In genomic region chr1:230207598-230207997, GRCh38 we compare ENCODE assay signal across 19 cellular contexts.
A peak's percentile ranks its signal among the peaks of the same experiment; 100 is the strongest.
DNase-seq lines count a peak whose midpoint lies in the region; ATAC-seq and TF ChIP-seq lines count a peak whose summit lies in the region.
"Had no signal": no experiment of that assay in that cellular context is flagged by ENCODE, and none has a peak within 500 bp of the region (broad histone marks: within the 10 kb centered on the region; RNA-seq: fewer than 3 reads in every experiment).

No MANE protein-coding gene starts in this region.

- intact Hi-C loops in gastrocnemius medialis (cut with DNase I; ENCODE audit: low total_unique reads), result loop anchor here (5.0 kb wide), 1 partner anchor 365 kb away; no protein-coding TSS in a partner anchor

- TF ChIP-seq CTCF in HEK293 (tag by site-specific recombination; IDR thresholded peaks at IDR 0.05) (no peak), gastrocnemius medialis (IDR thresholded peaks at IDR 0.05 in 4 of 5, conservative IDR thresholded peaks at IDR 0.05 in 1 of 5) (no peak)

- no peaks in the 10 kb centered on the region for H3K9me3 Mint-ChIP-seq in activated T-cell treated with anti-CD3 and anti-CD28 coated beads, Interleukin-2, amount 50 U/mL, for 24 hours
- no peaks in the 10 kb centered on the region for H3K9me3 Mint-ChIP-seq in effector memory CD8-positive, alpha-beta T cell
- H3K9me3 Mint-ChIP-seq: CD8-positive, alpha-beta memory T cell; GM23338 had no signal

- no peak overlapping the region for H3K4me3 Mint-ChIP-seq in activated T-cell treated with anti-CD3 and anti-CD28 coated beads, Interleukin-2, amount 50 U/mL, for 24 hours
- no peak overlapping the region for H3K4me3 Mint-ChIP-seq in effector memory CD8-positive, alpha-beta T cell
- H3K4me3 Mint-ChIP-seq: GM23338 had no signal

- DNase-seq in activated T-cell treated with anti-CD3 and anti-CD28 coated beads, Interleukin-2, amount 50 U/mL, for 24 hours, result no peak
- DNase-seq in activated T-cell treated with anti-CD3 and anti-CD28 coated beads, Interleukin-2, amount 50 U/mL, for 48 hours, result no peak
- DNase-seq in effector memory CD8-positive, alpha-beta T cell, result no peak
- DNase-seq in gastrocnemius medialis (no peak), GM19240 (ENCODE audit: insufficient read length, low spot score) (no peak)
- no peak for DNase-seq in effector memory CD4-positive, alpha-beta T cell
- DNase-seq: CD8-positive, alpha-beta memory T cell; EL; KG1; MV-4-11; NCI-H187; NCI-H2107; NCI-H226; NCI-H524; SHP77 had no signal

- ATAC-seq in effector memory CD8-positive, alpha-beta T cell (replicated peaks), result no peak
- ATAC-seq in gastrocnemius medialis (no peak), HG03025 (IDR thresholded peaks at IDR 0.05; ENCODE audit: low FRiP score, unreplicated experiment) (no peak)
- ATAC-seq: GM12878, GM23338 had no signal

- H3K36me3 ChIP-seq in HEK293 (ENCODE audit: control insufficient read depth in 2 of 2, insufficient read depth in 1 of 2, low read length in 2 of 2), result peaks cover 0 to 6% of the 10 kb centered on the region in 2 experiments; a peak in 2 of 3 replicates
- peaks cover 0 to 8% of the 10 kb centered on the region in 2 donors for H3K36me3 ChIP-seq in gastrocnemius medialis
- peaks cover 7% of the 10 kb centered on the region for H3K36me3 ChIP-seq in effector memory CD4-positive, alpha-beta T cell (ENCODE audit: control insufficient read depth, insufficient read depth, low read length)

- H3K9me3 ChIP-seq in HEK293 (ENCODE audit: control insufficient read depth, insufficient read depth, low read depth, low read length), result no peaks in the 10 kb centered on the region
- no peaks in the 10 kb centered on the region for H3K9me3 ChIP-seq in gastrocnemius medialis
- no peaks in the 10 kb centered on the region for H3K9me3 ChIP-seq in effector memory CD4-positive, alpha-beta T cell (ENCODE audit: control insufficient read depth, low read length)

- H3K4me1 ChIP-seq in HEK293 (ENCODE audit: control insufficient read depth, insufficient read depth, low read length), result peaks cover 19% of the 10 kb centered on the region
- H3K4me1 ChIP-seq in gastrocnemius medialis, result peaks cover 82 to 92% of the 10 kb centered on the region in 2 donors
- H3K4me1 ChIP-seq in effector memory CD4-positive, alpha-beta T cell (ENCODE audit: control insufficient read depth, insufficient read depth, low read length, poor library complexity, severe bottlenecking), result no peaks in the 10 kb centered on the region

- H3K36me3 Mint-ChIP-seq in activated T-cell treated with anti-CD3 and anti-CD28 coated beads, Interleukin-2, amount 50 U/mL, for 24 hours (ENCODE audit: low read depth), result peaks cover 85% of the 10 kb centered on the region
- peaks cover 14% of the 10 kb centered on the region for H3K36me3 Mint-ChIP-seq in effector memory CD8-positive, alpha-beta T cell (ENCODE audit: insufficient read depth)

- no peak for TF ChIP-seq POLR2A in gastrocnemius medialis (IDR thresholded peaks at IDR 0.05)

- peak overlapping the region; percentile 98 for H3K27ac Mint-ChIP-seq in activated T-cell treated with anti-CD3 and anti-CD28 coated beads, Interleukin-2, amount 50 U/mL, for 24 hours
- H3K27ac Mint-ChIP-seq in effector memory CD8-positive, alpha-beta T cell, result peak overlapping the region; percentile 51 to 93

- CTCF ChIA-PET in HEK293 (lab: Yijun Ruan, JAX), result no interaction called here

- no peaks in the 10 kb centered on the region for H3K27me3 ChIP-seq in gastrocnemius medialis
- no peaks in the 10 kb centered on the region for H3K27me3 ChIP-seq in effector memory CD4-positive, alpha-beta T cell (replicated peaks; ENCODE audit: control insufficient read depth, insufficient read depth, low read length, poor library complexity, severe bottlenecking)

- no peaks in the 10 kb centered on the region for H3K27me3 Mint-ChIP-seq in activated T-cell treated with anti-CD3 and anti-CD28 coated beads, Interleukin-2, amount 50 U/mL, for 24 hours
- no peaks in the 10 kb centered on the region for H3K27me3 Mint-ChIP-seq in effector memory CD8-positive, alpha-beta T cell
- H3K27me3 Mint-ChIP-seq: CD8-positive, alpha-beta memory T cell had no signal

- POLR2A ChIA-PET in HEK293 (lab: Yijun Ruan, JAX), result no interaction called here

- in situ Hi-C loops in gastrocnemius medialis (cut with MboI; ENCODE audit: low sequenced_read_pairs in 4 of 4), result no loop called here

- no peak overlapping the region for H3K27ac ChIP-seq in HEK293 (ENCODE audit: extremely low read depth, low read depth, low read length)
- H3K27ac ChIP-seq in gastrocnemius medialis, result peak overlapping the region; percentile 85 to 92 (median 88)
- no peak overlapping the region for H3K27ac ChIP-seq in effector memory CD4-positive, alpha-beta T cell (ENCODE audit: insufficient read depth, low read length, poor library complexity, severe bottlenecking)

- H3K4me3 ChIP-seq in HEK293 (ENCODE audit: low read depth, low read length), result no peak overlapping the region
- H3K4me3 ChIP-seq in gastrocnemius medialis, result no peak overlapping the region
- H3K4me3 ChIP-seq in effector memory CD4-positive, alpha-beta T cell (ENCODE audit: insufficient read depth, low read depth, low read length, poor library complexity, severe bottlenecking), result no peak overlapping the region
- H3K4me3 ChIP-seq: GM12878, GM23338 had no signal

- peaks cover 52% of the 10 kb centered on the region for H3K4me1 Mint-ChIP-seq in activated T-cell treated with anti-CD3 and anti-CD28 coated beads, Interleukin-2, amount 50 U/mL, for 24 hours (ENCODE audit: low read depth)
- H3K4me1 Mint-ChIP-seq in effector memory CD8-positive, alpha-beta T cell (ENCODE audit: low read depth in 2 of 2), result peaks cover 32 to 35% of the 10 kb centered on the region in 2 donors

TF ChIP-seq in HEK293, 187 proteins besides CTCF, POLR2A, EP300 and RAD21:
- TF ChIP-seq SP3 (tag by site-specific recombination; IDR thresholded peaks at IDR 0.05) (no peak), ZNF292 (tag by site-specific recombination; IDR thresholded peaks at IDR 0.05; ENCODE audit: borderline replicate concordance, low read depth) (no peak), ZNF747 (tag by site-specific recombination; IDR thresholded peaks at IDR 0.05) (no peak), ZBTB20 (tag by site-specific recombination; IDR thresholded peaks at IDR 0.05) (no peak), ZNF121 (tag by site-specific recombination; IDR thresholded peaks at IDR 0.05) (peak; percentile 88)
TF ChIP-seq in HEK293: peak in this region for 1.

Comparison
In these comparisons a context has a peak if more than half of its experiments do, and no peak if none do; other contexts are left out.
1. H3K27ac ChIP-seq: peak in gastrocnemius medialis (4 of 4); none in HEK293 (single experiment) and effector memory CD4-positive, alpha-beta T cell (single experiment).